In the genomic region with DNA sequence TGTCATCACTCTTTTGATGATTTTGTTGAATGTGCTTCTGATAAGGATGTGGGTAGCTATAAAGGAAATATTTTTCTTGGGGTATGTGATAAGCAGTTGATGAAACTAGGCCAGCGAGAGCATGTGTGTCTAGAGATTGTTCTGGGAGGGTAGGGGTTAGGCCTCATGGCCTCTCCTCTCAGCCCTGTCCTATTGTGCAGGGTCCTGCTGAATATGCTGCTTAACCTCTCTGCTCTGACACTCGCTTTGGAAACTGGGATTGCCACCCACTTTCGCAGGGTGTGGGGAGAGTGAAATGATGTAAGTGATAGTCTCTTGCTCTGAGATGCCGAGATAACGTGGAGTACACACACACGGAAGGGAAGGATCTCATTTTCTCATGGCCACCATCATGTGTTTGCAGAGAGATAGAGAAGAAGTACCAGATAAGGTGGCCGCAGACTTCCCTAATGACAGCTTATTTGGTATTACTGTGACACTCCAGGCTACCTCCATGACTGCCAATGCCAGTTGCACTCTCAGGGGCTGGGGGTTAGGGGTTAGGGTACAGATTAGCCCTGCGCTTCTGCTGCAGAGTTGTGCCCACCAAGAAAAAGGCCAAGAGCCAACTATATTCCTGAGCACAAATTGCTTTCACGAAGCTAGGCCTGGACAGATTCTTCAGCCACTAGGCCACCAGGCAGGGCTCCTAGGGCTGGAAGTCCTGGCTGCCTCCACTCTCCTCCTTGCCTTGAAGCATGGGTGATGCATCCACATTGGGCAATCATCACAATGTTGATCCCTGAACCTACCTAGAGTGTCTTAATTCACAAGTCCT, we compare ENCODE assay signal across 10 cellular contexts. TPM values are rescaled to one million over a fixed set of nuclear protein-coding genes. Genes with fewer than 3 reads are reported as not detected.
DNase-seq lines count a peak whose midpoint lies in the region; ATAC-seq and TF ChIP-seq lines count a peak whose summit lies in the region.
"Had no signal": no experiment of that assay in that cellular context is flagged by ENCODE, and none has a peak within 500 bp of the region (broad histone marks: within the 10 kb centered on the region; RNA-seq: fewer than 3 reads in every experiment).

No MANE protein-coding gene starts in this region.

- peaks cover 0 to 6% (median 0%) of the 10 kb centered on the region in 3 donors for H3K27me3 Mint-ChIP-seq in immature natural killer cell (ENCODE audit: low read depth in 3 of 3)

- peaks cover 95 to 100% of the 10 kb centered on the region in 2 donors for H3K4me1 Mint-ChIP-seq in immature natural killer cell

- ATAC-seq in HG02938 (IDR thresholded peaks at IDR 0.05; ENCODE audit: unreplicated experiment) (no peak), GM21360 (IDR thresholded peaks at IDR 0.05; ENCODE audit: unreplicated experiment) (no peak), HG03520 (IDR thresholded peaks at IDR 0.05; ENCODE audit: unreplicated experiment) (no peak)

- no peak overlapping the region for H3K4me3 ChIP-seq in vagina

- no peaks in the 10 kb centered on the region for H3K36me3 Mint-ChIP-seq in immature natural killer cell

- no peak for TF ChIP-seq POLR2A in vagina (IDR thresholded peaks at IDR 0.05)

- H3K9me3 Mint-ChIP-seq in immature natural killer cell = no peaks in the 10 kb centered on the region

- DNase-seq in activated gamma-delta T cell treated with Interleukin-2 at 50 U/mL for 16 hours (peak; percentile 36), activated gamma-delta T cell (lab: John Stamatoyannopoulos, UW) (no peak), immature natural killer cell (peak in 2 of 3 donors; percentile 43 to 55), vagina (ENCODE audit: extremely low spot score in 2 of 2) (no peak)
- DNase-seq in activated effector memory CD4-positive, alpha-beta T cell treated with Interleukin-2 at 50 U/mL for 16 hours = peak; percentile 52
- DNase-seq: NCI-H1417 treated with DMSO at 0.1 percent for 48 hours, small intestine had no signal

- peaks cover 76% of the 10 kb centered on the region for H3K4me1 ChIP-seq in vagina

- peak overlapping the region; percentile 70 for H3K27ac ChIP-seq in vagina

- no peaks in the 10 kb centered on the region for H3K9me3 ChIP-seq in vagina

- H3K4me3 Mint-ChIP-seq in immature natural killer cell = peak overlapping the region; percentile 68 to 86 (median 74)

- H3K27me3 ChIP-seq in vagina = no peaks in the 10 kb centered on the region

- intact Hi-C loops in vagina (cut with DNase I) = no loop called here

- no peak for TF ChIP-seq CTCF in vagina (IDR thresholded peaks at IDR 0.05)

- H3K27ac Mint-ChIP-seq in immature natural killer cell = peak overlapping the region; percentile 82 to 96 (median 92)

- H3K36me3 ChIP-seq in vagina = no peaks in the 10 kb centered on the region

RNA-seq across cellular contexts. Expression of a gene that starts 25.2 kb away (rescaled TPM):
- polyA plus RNA-seq in immature natural killer cell = 100 to 1,000 TPM in 2 of 3 donors, 10 to 100 TPM in 1; 99.7 to 162 (median 132) TPM
- 34.4 TPM for total RNA-seq in vagina

Comparison
In these comparisons a context has a peak if more than half of its experiments do, and no peak if none do; other contexts are left out.
1. DNase-seq: peak in activated gamma-delta T cell treated with Interleukin-2 at 50 U/mL for 16 hours (single experiment), activated effector memory CD4-positive, alpha-beta T cell treated with Interleukin-2 at 50 U/mL for 16 hours (single experiment) and immature natural killer cell (2 of 3); none in activated gamma-delta T cell (single experiment) and vagina (0 of 2).